Comparison of ENCODE assay signal across 9 cellular contexts in the genomic region with DNA sequence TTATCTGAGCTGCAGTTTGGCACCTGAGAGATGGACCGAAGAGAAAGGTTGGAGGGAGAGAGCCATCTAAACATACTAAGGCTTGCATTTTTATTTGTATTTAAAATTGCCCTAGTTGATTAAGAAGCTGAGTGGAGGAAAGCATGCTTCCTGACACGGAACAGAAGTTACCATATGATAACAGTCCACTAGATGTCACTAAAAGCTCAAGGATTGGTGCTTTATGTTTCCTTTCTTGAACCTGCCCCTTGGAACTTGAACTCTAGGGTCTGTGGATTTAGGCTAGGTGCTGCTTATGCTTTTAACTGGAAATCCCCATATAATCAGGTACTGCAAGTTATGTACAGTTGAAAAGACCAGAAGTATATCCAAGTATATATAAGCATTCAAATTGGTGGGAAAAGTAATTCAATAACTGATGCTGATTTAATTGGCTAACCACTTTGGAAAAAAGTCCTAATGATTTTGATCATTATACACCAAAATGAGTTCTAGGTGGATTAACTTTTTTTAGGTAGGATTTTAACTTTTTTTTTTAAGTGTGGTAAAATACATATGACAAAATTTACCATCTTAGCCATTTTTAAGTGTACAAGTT. TPM values are rescaled to one million over a fixed set of nuclear protein-coding genes. Genes with fewer than 3 reads are reported as not detected.
DNase-seq lines count a peak whose midpoint lies in the region; ATAC-seq and TF ChIP-seq lines count a peak whose summit lies in the region.
"Had no signal": no experiment of that assay in that cellular context is flagged by ENCODE, and none has a peak within 500 bp of the region (broad histone marks: within the 10 kb centered on the region; RNA-seq: fewer than 3 reads in every experiment).

No MANE protein-coding gene starts in this region.

- no peaks in the 10 kb centered on the region for H3K36me3 Mint-ChIP-seq in immature natural killer cell
- H3K36me3 Mint-ChIP-seq: natural killer cell treated with Interleukin-12 subunit alpha and Interleukin-12 subunit beta and Interleukin-15 and Interleukin-18, amount 100 ng/mL, for 72 hours had no signal

- intact Hi-C loops in body of pancreas (cut with DNase I) (loop anchor here (5.0 to 10.0 kb wide), 2 partner anchors 344 to 596 kb away; no protein-coding TSS in a partner anchor), stomach (cut with DNase I; ENCODE audit: low total_unique reads) (no loop called here)

- H3K4me1 ChIP-seq in BE2C: no peaks in the 10 kb centered on the region
- H3K4me1 ChIP-seq in body of pancreas: no peaks in the 10 kb centered on the region
- H3K4me1 ChIP-seq in stomach: no peaks in the 10 kb centered on the region

- TF ChIP-seq POLR2A in body of pancreas (IDR thresholded peaks at IDR 0.05): no peak
- TF ChIP-seq POLR2A in stomach (IDR thresholded peaks at IDR 0.05): no peak

- H3K36me3 ChIP-seq in BE2C: no peaks in the 10 kb centered on the region
- no peaks in the 10 kb centered on the region for H3K36me3 ChIP-seq in body of pancreas (replicated peaks in 1 of 2; ENCODE audit: insufficient read depth in 1 of 2, low read depth in 2 of 2)
- no peaks in the 10 kb centered on the region for H3K36me3 ChIP-seq in stomach

- H3K27ac ChIP-seq in body of pancreas (no peak overlapping the region), stomach (no peak overlapping the region)

- peak; percentile 63 for TF ChIP-seq CTCF in BE2C (IDR thresholded peaks at IDR 0.05; ENCODE audit: low read depth, low read length)
- TF ChIP-seq CTCF in body of pancreas (IDR thresholded peaks at IDR 0.05): peak; percentile 25 to 75 (median 73)
- peak in 5 of 7 experiments; percentile 21 to 53 (median 34) for TF ChIP-seq CTCF in stomach (IDR thresholded peaks at IDR 0.05)

- H3K27me3 Mint-ChIP-seq in immature natural killer cell (ENCODE audit: low read depth in 3 of 3): peaks cover 0 to 6% (median 4%) of the 10 kb centered on the region in 3 donors

- no peak for DNase-seq in BE2C
- DNase-seq in NCI-H446 (lab: John Stamatoyannopoulos, UW): peak; percentile 47 to 63
- peak in 1 of 4 donors; percentile 3 for DNase-seq in body of pancreas
- DNase-seq in immature natural killer cell: peak; percentile 3 to 34 (median 26)
- no peak for DNase-seq in stomach
- no peak for DNase-seq in cerebellar nuclear complex (lab: John Stamatoyannopoulos, UW)

- peak; percentile 74 for ATAC-seq in GM18517 (IDR thresholded peaks at IDR 0.05; ENCODE audit: unreplicated experiment)
- ATAC-seq in HG03196 (IDR thresholded peaks at IDR 0.05; ENCODE audit: unreplicated experiment): peak; percentile 88
- peak; percentile 52 for ATAC-seq in body of pancreas

- H3K9me3 Mint-ChIP-seq in immature natural killer cell: no peaks in the 10 kb centered on the region
- H3K9me3 Mint-ChIP-seq: natural killer cell treated with Interleukin-12 subunit alpha and Interleukin-12 subunit beta and Interleukin-15 and Interleukin-18, amount 100 ng/mL, for 72 hours had no signal

- no peak overlapping the region for H3K27ac Mint-ChIP-seq in immature natural killer cell
- H3K27ac Mint-ChIP-seq: natural killer cell treated with Interleukin-12 subunit alpha and Interleukin-12 subunit beta and Interleukin-15 and Interleukin-18, amount 100 ng/mL, for 72 hours had no signal

- H3K4me3 Mint-ChIP-seq in immature natural killer cell: no peak overlapping the region
- H3K4me3 Mint-ChIP-seq: natural killer cell treated with Interleukin-12 subunit alpha and Interleukin-12 subunit beta and Interleukin-15 and Interleukin-18, amount 100 ng/mL, for 72 hours had no signal

- H3K27me3 ChIP-seq in BE2C: peaks cover 2% of the 10 kb centered on the region; the same call in 1 of the 2 replicates
- H3K27me3 ChIP-seq in body of pancreas: no peaks in the 10 kb centered on the region
- peaks cover 0 to 11% (median 2%) of the 10 kb centered on the region in 3 donors for H3K27me3 ChIP-seq in stomach

- H3K4me1 Mint-ChIP-seq in immature natural killer cell: no peaks in the 10 kb centered on the region

- 2 to 3% methylated on average over 2 of the region's 2 CpGs for WGBS in body of pancreas, 2 donors
- 3 to 8% (median 5%) methylated on average over 2 of the region's 2 CpGs for WGBS in stomach, 5 donors

- H3K4me3 ChIP-seq in BE2C (ENCODE audit: low read depth, low read length) (no peak overlapping the region), body of pancreas (no peak overlapping the region), stomach (no peak overlapping the region)

- H3K9me3 ChIP-seq in BE2C (no peaks in the 10 kb centered on the region), body of pancreas (no peaks in the 10 kb centered on the region), stomach (no peaks in the 10 kb centered on the region)

- no peak for TF ChIP-seq EP300 in stomach (IDR thresholded peaks at IDR 0.05)

RNA-seq across cellular contexts. Expression of a gene that starts 9.5 kb away (rescaled TPM):
- not detected for polyA plus RNA-seq in BE2C (2012; ENCODE audit: insufficient read depth, insufficient read length, low read depth)
- total RNA-seq in body of pancreas: 1 to 10 TPM in 1 of 2 donors, not detected in 1; 3.3 TPM
- not detected for polyA plus RNA-seq in immature natural killer cell
- 1 to 10 TPM in 1 of 5 donors, under 1 TPM in 1, not detected in 3; 0.18 to 7.6 TPM for total RNA-seq in stomach
- polyA plus RNA-seq in stomach: not detected
- total RNA-seq: natural killer cell treated with Interleukin-12 subunit alpha and Interleukin-12 subunit beta and Interleukin-15 and Interleukin-18, amount 100 ng/mL, for 72 hours had no signal

Comparison
In these comparisons a context has a peak if more than half of its experiments do, and no peak if none do; other contexts are left out.
1. DNase-seq: peak in NCI-H446 (2 of 2) and immature natural killer cell (3 of 3); none in BE2C (single experiment), stomach (single experiment) and cerebellar nuclear complex (0 of 2).
2. Peak in every context shown above with its lines, with median percentiles within 50 percentile points of each other: CTCF ChIP-seq and ATAC-seq.